ENCODE assay signal across 2 cellular contexts in the genomic region with DNA sequence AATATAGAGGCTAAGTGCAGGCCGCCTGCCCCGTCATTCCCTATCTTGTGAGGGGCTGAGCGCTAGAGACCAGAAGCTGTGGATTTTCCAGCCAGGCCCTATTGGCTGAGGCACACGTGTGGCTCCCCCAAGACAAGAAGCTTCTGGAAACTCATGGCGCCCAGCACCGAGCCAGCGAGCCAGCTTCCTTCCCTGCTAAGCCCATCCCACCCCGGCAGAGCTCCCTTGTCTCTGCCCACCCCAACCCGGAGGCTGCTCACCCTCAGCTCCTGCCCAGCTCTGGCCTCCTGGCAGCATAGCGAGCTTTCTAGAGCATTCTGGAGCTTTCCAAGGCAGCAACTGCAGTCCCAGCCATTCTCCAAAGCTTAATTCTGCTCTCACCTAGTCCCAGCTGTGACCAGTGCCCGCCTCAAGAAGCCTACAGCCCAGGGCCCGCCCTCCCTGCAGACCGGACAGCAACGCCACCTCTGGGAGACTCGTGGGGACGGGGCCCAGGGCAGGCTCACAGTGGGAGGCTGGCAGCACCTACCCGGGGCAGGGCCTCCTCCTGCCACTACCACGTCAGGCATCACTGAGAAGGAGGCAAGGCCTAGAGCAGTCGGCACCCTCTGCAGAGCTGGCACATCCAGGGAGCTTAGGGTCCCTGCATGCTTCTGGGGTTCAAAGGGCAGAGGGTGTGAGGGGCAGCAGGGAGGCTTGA.
A peak's percentile ranks its signal among the peaks of the same experiment; 100 is the strongest.
TF ChIP-seq lines count a peak whose summit lies in the region.

No MANE protein-coding gene starts in this region.

TF ChIP-seq in HEK293, 187 proteins besides CTCF, POLR2A, EP300 and RAD21:
- 0 out of 2 replicates have a peak, but pooled peaks have one; percentile 14 for TF ChIP-seq SP2 (tag by site-specific recombination; IDR thresholded peaks at IDR 0.05)
- TF ChIP-seq ZNF157 (tag by site-specific recombination; IDR thresholded peaks at IDR 0.05) = no peak
- TF ChIP-seq, protein P1, sequence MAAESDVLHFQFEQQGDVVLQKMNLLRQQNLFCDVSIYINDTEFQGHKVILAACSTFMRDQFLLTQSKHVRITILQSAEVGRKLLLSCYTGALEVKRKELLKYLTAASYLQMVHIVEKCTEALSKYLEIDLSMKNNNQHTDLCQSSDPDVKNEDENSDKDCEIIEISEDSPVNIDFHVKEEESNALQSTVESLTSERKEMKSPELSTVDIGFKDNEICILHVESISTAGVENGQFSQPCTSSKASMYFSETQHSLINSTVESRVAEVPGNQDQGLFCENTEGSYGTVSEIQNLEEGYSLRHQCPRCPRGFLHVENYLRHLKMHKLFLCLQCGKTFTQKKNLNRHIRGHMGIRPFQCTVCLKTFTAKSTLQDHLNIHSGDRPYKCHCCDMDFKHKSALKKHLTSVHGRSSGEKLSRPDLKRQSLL (tag by site-specific recombination; IDR thresholded peaks at IDR 0.05) = peak; percentile 57; the same call in 1 of the 2 replicates

TF ChIP-seq in H1, 55 proteins besides CTCF, POLR2A, EP300 and RAD21:
- no peak for TF ChIP-seq RXRA (IDR thresholded peaks at IDR 0.05; ENCODE audit: insufficient read depth, low read depth, low read length)
- TF ChIP-seq EZH2 (IDR thresholded peaks at IDR 0.05; ENCODE audit: low read depth, low read length, severe bottlenecking) = peak; percentile 23
- TF ChIP-seq, protein P2, sequence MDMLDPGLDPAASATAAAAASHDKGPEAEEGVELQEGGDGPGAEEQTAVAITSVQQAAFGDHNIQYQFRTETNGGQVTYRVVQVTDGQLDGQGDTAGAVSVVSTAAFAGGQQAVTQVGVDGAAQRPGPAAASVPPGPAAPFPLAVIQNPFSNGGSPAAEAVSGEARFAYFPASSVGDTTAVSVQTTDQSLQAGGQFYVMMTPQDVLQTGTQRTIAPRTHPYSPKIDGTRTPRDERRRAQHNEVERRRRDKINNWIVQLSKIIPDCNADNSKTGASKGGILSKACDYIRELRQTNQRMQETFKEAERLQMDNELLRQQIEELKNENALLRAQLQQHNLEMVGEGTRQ (IDR thresholded peaks at IDR 0.05; ENCODE audit: low read length) = no peak
